ENCODE assay signal across 17 cellular contexts in genomic region chr3:155714295-155714718, GRCh38. TPM values are rescaled to one million over a fixed set of nuclear protein-coding genes. Genes with fewer than 3 reads are reported as not detected.
A peak's percentile ranks its signal among the peaks of the same experiment; 100 is the strongest.
DNase-seq lines count a peak whose midpoint lies in the region; ATAC-seq and TF ChIP-seq lines count a peak whose summit lies in the region.
"Had no signal": no experiment of that assay in that cellular context is flagged by ENCODE, and none has a peak within 500 bp of the region (broad histone marks: within the 10 kb centered on the region; RNA-seq: fewer than 3 reads in every experiment).

No MANE protein-coding gene starts in this region.

- DNase-seq in DND-41 (peak; percentile 24), NCI-H1092 (lab: John Stamatoyannopoulos, UW) (peak; percentile 5), mucosa of descending colon (peak in 1 of 3 donors; percentile 9), HPDE6-E6E7 (ENCODE audit: extremely low spot score) (no peak), NCI-H1436 treated with DMSO at 0.1 percent for 48 hours (lab: John Stamatoyannopoulos, UW) (no peak)
- DNase-seq: activated CD4-positive, alpha-beta T cell treated with anti-CD3 and anti-CD28 coated beads for 4 hours; activated T-cell treated with anti-CD3 and anti-CD28 coated beads, Interleukin-2, amount 50 U/mL, for 4 hours; adrenal gland; cerebellar nuclear complex; erythroblast; KG1; NCI-H2171 treated with DMSO at 0.1 percent for 48 hours; right cardiac atrium; stimulated activated CD4-positive, alpha-beta T cell treated with anti-CD3 and anti-CD28 coated beads, Interleukin-4, amount 100 ng/mL, for 24 hours had no signal

- H3K4me2 ChIP-seq in DND-41 (ENCODE audit: insufficient read depth, low read length): no peak overlapping the region

- no peaks in the 10 kb centered on the region for H3K4me1 ChIP-seq in DND-41 (ENCODE audit: insufficient read depth, low read length)
- H3K4me1 ChIP-seq in mucosa of descending colon (ENCODE audit: low read depth): no peaks in the 10 kb centered on the region
- H3K4me1 ChIP-seq: adrenal gland had no signal

- no peaks in the 10 kb centered on the region for H3K27me3 ChIP-seq in DND-41 (ENCODE audit: insufficient read depth, low read length, poor library complexity)
- H3K27me3 ChIP-seq: adrenal gland had no signal

- TF ChIP-seq CTCF in DND-41 (IDR thresholded peaks at IDR 0.05; ENCODE audit: borderline replicate concordance, extremely low read depth, low read length, poor library complexity, severe bottlenecking) (no peak), VCaP (conservative IDR thresholded peaks at IDR 0.05) (no peak), mucosa of descending colon (IDR thresholded peaks at IDR 0.05) (no peak)

- ATAC-seq in DND-41 (ENCODE audit: insufficient read depth, low read depth) (peak; percentile 72), mucosa of descending colon (peak; percentile 66), HG03139 (IDR thresholded peaks at IDR 0.05; ENCODE audit: unreplicated experiment) (no peak)
- ATAC-seq: activated T-cell treated with anti-CD3 and anti-CD28 coated beads, Interleukin-2, amount 50 U/mL, for 4 hours; left lobe of liver; right cardiac atrium had no signal

- intact Hi-C loops in mucosa of descending colon (cut with DNase I, micrococcal nuclease): no loop called here

- no peaks in the 10 kb centered on the region for H4K20me1 ChIP-seq in DND-41 (ENCODE audit: insufficient read depth, low read length)

- H3K27ac ChIP-seq in DND-41 (ENCODE audit: low read length) (no peak overlapping the region), VCaP (peak overlapping the region; percentile 2; the same call in 1 of the 2 replicates)
- H3K27ac ChIP-seq: adrenal gland had no signal

- H3K79me2 ChIP-seq in DND-41 (ENCODE audit: insufficient read depth, low read length): no peaks in the 10 kb centered on the region

- H3K36me3 ChIP-seq in DND-41 (ENCODE audit: insufficient read depth, low read length) (no peaks in the 10 kb centered on the region), mucosa of descending colon (ENCODE audit: low read depth) (peaks cover 5% of the 10 kb centered on the region)
- H3K36me3 ChIP-seq: adrenal gland had no signal

- H2AFZ ChIP-seq in DND-41 (ENCODE audit: low read depth, low read length): 0 out of 2 replicates have a peak overlapping the region, but pooled peaks have one; percentile 9

- H3K9me3 ChIP-seq in DND-41 (ENCODE audit: insufficient read depth, low read length, severe bottlenecking): peaks cover 12% of the 10 kb centered on the region
- H3K9me3 ChIP-seq in mucosa of descending colon: peaks cover 16% of the 10 kb centered on the region

- no peak overlapping the region for H3K4me3 ChIP-seq in DND-41 (ENCODE audit: low read depth in 1 of 2, low read length in 2 of 2)
- no peak overlapping the region for H3K4me3 ChIP-seq in mucosa of descending colon
- H3K4me3 ChIP-seq: adrenal gland had no signal

- no peak overlapping the region for H3K9ac ChIP-seq in DND-41 (ENCODE audit: low read depth, low read length)

RNA-seq across cellular contexts. Expression of gene PLCH1, which starts 30.6 kb away (rescaled TPM):
- total RNA-seq in mucosa of descending colon: 10 to 100 TPM in 2 of 3 donors, 1 to 10 TPM in 1; 4.2 to 13.2 (median 10.2) TPM

Comparison
In these comparisons a context has a peak if more than half of its experiments do, and no peak if none do; other contexts are left out.
1. DNase-seq: peak in DND-41 (single experiment) and NCI-H1092 (single experiment); none in HPDE6-E6E7 (single experiment) and NCI-H1436 treated with DMSO at 0.1 percent for 48 hours (single experiment).